In genomic region chr21:31731802-31732537, GRCh38 we compare ENCODE assay signal across 8 cellular contexts. TPM values are rescaled to one million over a fixed set of nuclear protein-coding genes. Genes with fewer than 3 reads are reported as not detected.
A peak's percentile ranks its signal among the peaks of the same experiment; 100 is the strongest.
DNase-seq lines count a peak whose midpoint lies in the region; ATAC-seq and TF ChIP-seq lines count a peak whose summit lies in the region.

Gene SCAF4, minus strand, starts transcription at chr21:31732118. Its CDS starts 426 bp downstream, at chr21:31731692.

- H3K9me3 Mint-ChIP-seq in CD4-positive, CD25-positive, alpha-beta regulatory T cell: peaks cover 0 to 2% (median 0%) of the 10 kb centered on the region in 7 donors

- ATAC-seq in CD4-positive, CD25-positive, alpha-beta regulatory T cell (ENCODE audit: low read depth in 2 of 2): peak; percentile 84 to 85
- peak; percentile 74 for ATAC-seq in GM19395 (IDR thresholded peaks at IDR 0.05; ENCODE audit: unreplicated experiment)
- peak; percentile 72 for ATAC-seq in HG03521 (IDR thresholded peaks at IDR 0.05; ENCODE audit: unreplicated experiment)

- no peaks in the 10 kb centered on the region for H3K27me3 ChIP-seq in CD4-positive, CD25-positive, alpha-beta regulatory T cell (ENCODE audit: control insufficient read depth, insufficient read depth, low read length)
- no peaks in the 10 kb centered on the region for H3K27me3 ChIP-seq in dorsolateral prefrontal cortex

- intact Hi-C loops in dorsolateral prefrontal cortex (cut with DNase I) (loop anchor here (2.0 kb wide), 1 partner anchor 73 kb away; the partner anchor contains the start of gene SOD1 (in 2 of the 2)), lower leg skin (cut with DNase I; ENCODE audit: low total_unique reads) (no loop called here)

- H3K36me3 ChIP-seq in CD4-positive, CD25-positive, alpha-beta regulatory T cell (ENCODE audit: control insufficient read depth, insufficient read depth, low read length): no peaks in the 10 kb centered on the region

- DNase-seq in CD4-positive, CD25-positive, alpha-beta regulatory T cell: peak; percentile 75 to 86 (median 77)
- DNase-seq in NCI-H526 treated with DMSO at 0.1 percent for 48 hours (lab: John Stamatoyannopoulos, UW) (peak; percentile 79), dorsolateral prefrontal cortex (peak; percentile 81 to 95 (median 89)), lower leg skin (ENCODE audit: low spot score in 2 of 2) (peak; percentile 84 to 97)
- peak; percentile 59 to 62 for DNase-seq in activated CD4-positive, alpha-beta T cell treated with anti-CD3 and anti-CD28 coated beads, Interleukin-2, amount 50 U/mL, for 4 hours
- peak; percentile 74 to 82 for DNase-seq in stimulated activated CD4-positive, alpha-beta T cell treated with anti-CD3 and anti-CD28 coated beads, Interleukin-4, amount 100 ng/mL, for 4 hours

- no peak for TF ChIP-seq POLR2A in lower leg skin (IDR thresholded peaks at IDR 0.05)

- peaks cover 52% of the 10 kb centered on the region for H3K4me1 ChIP-seq in CD4-positive, CD25-positive, alpha-beta regulatory T cell (ENCODE audit: control insufficient read depth, insufficient read depth, low read length, poor library complexity, severe bottlenecking)

- H3K9me3 ChIP-seq in CD4-positive, CD25-positive, alpha-beta regulatory T cell (ENCODE audit: control insufficient read depth in 2 of 2, low read length in 2 of 2): no peaks in the 10 kb centered on the region

- H3K27me3 Mint-ChIP-seq in CD4-positive, CD25-positive, alpha-beta regulatory T cell: no peaks in the 10 kb centered on the region

- peak within 1 kb of the TSS; percentile 88 for H3K27ac ChIP-seq in CD4-positive, CD25-positive, alpha-beta regulatory T cell (ENCODE audit: insufficient read depth, low read length, poor library complexity, severe bottlenecking)
- H3K27ac ChIP-seq in dorsolateral prefrontal cortex: peak within 1 kb of the TSS; percentile 74 to 99 (median 95)

- H3K36me3 Mint-ChIP-seq in CD4-positive, CD25-positive, alpha-beta regulatory T cell: no peaks in the 10 kb centered on the region

- TF ChIP-seq CTCF in dorsolateral prefrontal cortex (IDR thresholded peaks at IDR 0.05 in 54 of 56, conservative IDR thresholded peaks at IDR 0.05 in 2 of 56; ENCODE audit: low read depth in 1 of 56, partially characterized antibody in 56 of 56) (peak in 12 of 56 donors; percentile 4 to 23 (median 12)), lower leg skin (IDR thresholded peaks at IDR 0.05) (no peak)

- H3K4me3 ChIP-seq in CD4-positive, CD25-positive, alpha-beta regulatory T cell (ENCODE audit: low read depth, low read length): peak within 1 kb of the TSS; percentile 94
- H3K4me3 ChIP-seq in dorsolateral prefrontal cortex (peak within 1 kb of the TSS; percentile 65 to 99 (median 94)), lower leg skin (ENCODE audit: low read depth, poor library complexity, severe bottlenecking) (peak within 1 kb of the TSS; percentile 100)

- H3K4me1 Mint-ChIP-seq in CD4-positive, CD25-positive, alpha-beta regulatory T cell: peaks cover 0 to 15% (median 10%) of the 10 kb centered on the region in 4 donors

- 0 to 1% methylated on average over 37 to 54 of the region's 105 CpGs for WGBS in lower leg skin, 2 donors

- peak within 1 kb of the TSS in 2 of 4 donors; percentile 78 to 91 for H3K4me3 Mint-ChIP-seq in CD4-positive, CD25-positive, alpha-beta regulatory T cell

- H3K27ac Mint-ChIP-seq in CD4-positive, CD25-positive, alpha-beta regulatory T cell: peak within 1 kb of the TSS; percentile 84 to 94 (median 84)

RNA-seq across cellular contexts. Expression of gene SCAF4, which starts in this region (rescaled TPM):
- 70.9 TPM for total RNA-seq in CD4-positive, CD25-positive, alpha-beta regulatory T cell
- polyA plus RNA-seq in CD4-positive, CD25-positive, alpha-beta regulatory T cell: 10 to 100 TPM; 15.8 to 20.6 (median 18.6) TPM
- 10 to 100 TPM; 26.2 to 45.8 (median 34.5) TPM for total RNA-seq in dorsolateral prefrontal cortex
- total RNA-seq in lower leg skin: 10 to 100 TPM; 11.8 to 30.8 (median 16.5) TPM

Comparison
In these comparisons a context has a peak if more than half of its experiments do, and no peak if none do; other contexts are left out.
1. Peak in every context shown above with its lines: DNase-seq, ATAC-seq, H3K4me3 ChIP-seq and H3K27ac ChIP-seq.